In the genomic region with DNA sequence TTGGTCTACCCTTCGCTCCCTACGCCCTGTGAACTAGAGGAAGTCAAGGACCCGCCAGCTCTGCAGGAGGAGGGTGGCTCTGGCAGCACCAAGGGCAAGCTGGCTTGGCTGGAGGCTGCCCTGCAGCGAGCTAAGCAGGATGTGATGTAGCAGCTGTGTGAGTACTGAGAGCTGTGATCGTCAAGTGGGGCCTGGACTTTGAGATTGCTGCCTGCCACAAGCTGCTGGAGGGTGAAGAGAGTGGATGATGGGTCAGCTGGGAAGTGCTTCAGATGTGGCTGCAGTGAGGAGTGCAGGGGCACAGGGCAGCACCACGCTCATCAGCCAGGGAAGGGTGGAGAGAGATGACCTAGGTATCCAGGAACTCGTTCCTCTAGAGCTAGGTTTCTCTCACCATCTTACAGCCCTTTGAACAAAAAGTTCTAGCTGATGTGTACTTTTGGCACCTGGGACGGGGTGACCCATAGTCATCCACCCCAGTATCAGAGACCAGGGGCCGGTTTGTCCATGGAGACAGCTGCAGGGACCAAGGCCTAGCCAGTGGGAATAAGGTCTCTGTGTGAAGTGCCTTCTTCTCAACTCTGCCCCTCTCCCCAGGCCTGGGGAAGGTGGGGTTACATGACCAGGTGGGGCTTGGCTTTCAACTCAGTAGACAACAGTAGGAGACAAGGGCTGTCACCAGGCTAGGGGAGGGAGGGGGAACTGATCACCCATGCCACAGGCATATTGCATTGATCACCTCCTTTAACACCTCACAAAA, we compare ENCODE assay signal across 16 cellular contexts. TPM values are rescaled to one million over a fixed set of nuclear protein-coding genes. Genes with fewer than 3 reads are reported as not detected.
DNase-seq lines count a peak whose midpoint lies in the region; ATAC-seq lines count a peak whose summit lies in the region.
"Had no signal": no experiment of that assay in that cellular context is flagged by ENCODE, and none has a peak within 500 bp of the region (broad histone marks: within the 10 kb centered on the region; RNA-seq: fewer than 3 reads in every experiment).

No MANE protein-coding gene starts in this region.

- ATAC-seq in left ventricle myocardium superior (no peak), left lobe of liver (no peak), HG03354 (IDR thresholded peaks at IDR 0.05; ENCODE audit: poor library complexity, severe bottlenecking, unreplicated experiment) (no peak)
- ATAC-seq: gastrocnemius medialis; stimulated activated naive B cell treated with anti-CD40 and anti-IgM and Interleukin-4, amounts not matched to agents 10 μg/mL and 1 μg/mL and 100 μg/mL, for 72 hours had no signal

- DNase-seq in cardiac septum (ENCODE audit: low spot score) (peak; percentile 50), left ventricle myocardium superior (no peak), SHP77 treated with DMSO at 0.1 percent for 48 hours (lab: John Stamatoyannopoulos, UW) (peak; percentile 47), left lobe of liver (ENCODE audit: low spot score) (peak; percentile 28), C1 segment of cervical spinal cord (lab: John Stamatoyannopoulos, UW) (no peak), NOMO-1 treated with DMSO at 0.1 percent for 48 hours (lab: John Stamatoyannopoulos, UW; ENCODE audit: unreplicated experiment) (no peak)
- DNase-seq in activated naive CD4-positive, alpha-beta T cell treated with Interleukin-2 at 50 U/mL for 16 hours, result no peak
- DNase-seq: gastrocnemius medialis; Kasumi-1; mesendoderm; NCI-H187; nucleus accumbens; SK-N-SH; stimulated activated naive B cell treated with anti-CD40 and anti-IgM and Interleukin-4, amounts not matched to agents 10 μg/mL and 1 μg/mL and 100 μg/mL, for 72 hours had no signal

- intact Hi-C loops in cardiac septum (cut with DNase I), result loop anchor here (5.0 kb wide), 1 partner anchor 60 kb away; no protein-coding TSS in a partner anchor
- intact Hi-C loops in left ventricle myocardium superior (cut with micrococcal nuclease), result loop anchor here (5.0 kb wide), 1 partner anchor 120 kb away; no protein-coding TSS in a partner anchor

RNA-seq across cellular contexts. Expression of gene KRT86, which starts 3.2 kb away (rescaled TPM):
- total RNA-seq in cardiac septum (not detected), left ventricle myocardium superior (not detected), left lobe of liver (not detected)
- total RNA-seq: H1 had no signal

RNA-seq across cellular contexts. Expression of gene KRT81, which starts 13.7 kb away (rescaled TPM):
- total RNA-seq in cardiac septum, result not detected
- not detected for total RNA-seq in left ventricle myocardium superior
- total RNA-seq in left lobe of liver, result 0.65 TPM
- total RNA-seq: gastrocnemius medialis, H1 had no signal

RNA-seq across cellular contexts. Expression of gene KRT83, which starts 43.5 kb away (rescaled TPM):
- total RNA-seq in cardiac septum (not detected), left ventricle myocardium superior (not detected), left lobe of liver (not detected)
- total RNA-seq: H1 had no signal

RNA-seq across cellular contexts. Expression of gene KRT7, which starts 44.6 kb away (rescaled TPM):
- total RNA-seq in cardiac septum (1.2 TPM), left ventricle myocardium superior (0.69 TPM), left lobe of liver (18.8 TPM)

Comparison
In these comparisons a context has a peak if more than half of its experiments do, and no peak if none do; other contexts are left out.
1. DNase-seq: peak in cardiac septum (single experiment), SHP77 treated with DMSO at 0.1 percent for 48 hours (single experiment) and left lobe of liver (single experiment); none in left ventricle myocardium superior (single experiment), C1 segment of cervical spinal cord (0 of 14), NOMO-1 treated with DMSO at 0.1 percent for 48 hours (single experiment) and activated naive CD4-positive, alpha-beta T cell treated with Interleukin-2 at 50 U/mL for 16 hours (single experiment).